14 cellular contexts compared by ENCODE assay signal in genomic region chr12:103401421-103401820, GRCh38.
DNase-seq lines count a peak whose midpoint lies in the region; ATAC-seq, FAIRE-seq and TF ChIP-seq lines count a peak whose summit lies in the region.
"Had no signal": no experiment of that assay in that cellular context is flagged by ENCODE, and none has a peak within 500 bp of the region (broad histone marks: within the 10 kb centered on the region; RNA-seq: fewer than 3 reads in every experiment).

No MANE protein-coding gene starts in this region.

- H3K4me3 Mint-ChIP-seq in HFFc6 = no peak overlapping the region
- H3K4me3 Mint-ChIP-seq: activated naive CD8-positive, alpha-beta T cell treated with anti-CD3 and anti-CD28 coated beads, Interleukin-2, amount 10 ng/mL, durations not matched to agents 7 days and 5 days; CD4-positive, CD25-positive, alpha-beta regulatory T cell had no signal

- 0 out of 2 replicates have a peak, but pooled peaks have one; percentile 17 for TF ChIP-seq RAD21 in GM12878 (IDR thresholded peaks at IDR 0.05; ENCODE audit: insufficient read depth, low read depth, low read length)

- DNase-seq in DMS53 (lab: John Stamatoyannopoulos, UW) = peak; percentile 85
- peak; percentile 80 for DNase-seq in NCI-H146 (lab: John Stamatoyannopoulos, UW)
- no peak for DNase-seq in GM12878 (ENCODE audit: low read depth, low spot score)
- DNase-seq in upper lobe of right lung = no peak
- DNase-seq in HFFc6 = no peak
- no peak for DNase-seq in UCSD-AML1 (lab: John Stamatoyannopoulos, UW; ENCODE audit: unreplicated experiment)
- no peak for DNase-seq in NCI-H82 (lab: John Stamatoyannopoulos, UW)
- DNase-seq: activated naive CD8-positive, alpha-beta T cell treated with anti-CD3 and anti-CD28 coated beads, Interleukin-2, amount 10 ng/mL, durations not matched to agents 7 days and 5 days; CD4-positive, CD25-positive, alpha-beta regulatory T cell; dermis blood vessel endothelial cell; mesenchymal stem cell; NCI-H526 treated with DMSO at 0.1 percent for 48 hours; posterior cingulate gyrus had no signal

- POLR2A ChIA-PET in GM12878 (lab: Charles Lee) = no interaction called here

- SMC1A ChIA-PET in GM12878 (lab: Charles Lee; ENCODE audit: uncharacterized antibody, unreplicated experiment) = interaction anchor here (0.9 to 2.0 kb wide), 4 partner anchors 11 to 147 kb away, joined by 3 to 7 read pairs (median 5); no protein-coding TSS in a partner anchor

- TF ChIP-seq POLR2A in GM12878 (IDR thresholded peaks at IDR 0.05; ENCODE audit: low read depth, low read length) = no peak

- no peaks in the 10 kb centered on the region for H3K4me1 Mint-ChIP-seq in HFFc6 (ENCODE audit: low read depth)
- H3K4me1 Mint-ChIP-seq: activated naive CD8-positive, alpha-beta T cell treated with anti-CD3 and anti-CD28 coated beads, Interleukin-2, amount 10 ng/mL, durations not matched to agents 7 days and 5 days had no signal

- no peaks in the 10 kb centered on the region for H3K36me3 Mint-ChIP-seq in HFFc6 (ENCODE audit: low read depth)
- H3K36me3 Mint-ChIP-seq: activated naive CD8-positive, alpha-beta T cell treated with anti-CD3 and anti-CD28 coated beads, Interleukin-2, amount 10 ng/mL, durations not matched to agents 7 days and 5 days had no signal

- 86% methylated on average over 3 of the region's 3 CpGs for WGBS in GM12878 (ENCODE audit: insufficient coverage, insufficient replicate concordance, low lambda C conversion rate, missing lambda C conversion rate)

- FAIRE-seq in GM12878 (lab: Jason Lieb, UNC) = no peak

- intact Hi-C loops in GM12878 (cut with micrococcal nuclease; ENCODE audit: unreplicated experiment) (no loop called here), upper lobe of right lung (cut with DNase I) (no loop called here)

- ATAC-seq in GM12878 (no peak), upper lobe of right lung (no peak)

- no peak overlapping the region for H3K27ac Mint-ChIP-seq in HFFc6
- H3K27ac Mint-ChIP-seq: activated naive CD8-positive, alpha-beta T cell treated with anti-CD3 and anti-CD28 coated beads, Interleukin-2, amount 10 ng/mL, durations not matched to agents 7 days and 5 days; CD4-positive, CD25-positive, alpha-beta regulatory T cell had no signal

- no peaks in the 10 kb centered on the region for H3K79me2 ChIP-seq in GM12878 (ENCODE audit: control insufficient read depth, insufficient read depth, low read length)

- peaks cover 50% of the 10 kb centered on the region for H3K9me3 Mint-ChIP-seq in HFFc6

- H3K36me3 ChIP-seq in GM12878 (ENCODE audit: control insufficient read depth in 2 of 2, insufficient read depth in 2 of 2, low read length in 1 of 2) = peaks cover 0 to 1% of the 10 kb centered on the region in 2 experiments; a peak in 1 of 4 replicates
- H3K36me3 ChIP-seq in upper lobe of right lung = no peaks in the 10 kb centered on the region

- no peak overlapping the region for H3K4me2 ChIP-seq in GM12878 (ENCODE audit: control insufficient read depth, insufficient read depth)

- in situ Hi-C loops in GM12878 (cut with MboI) = no loop called here

- RAD21 ChIA-PET in GM12878 (lab: Charles Lee; ENCODE audit: unreplicated experiment) = no interaction called here

- no peak overlapping the region for H2AFZ ChIP-seq in GM12878 (ENCODE audit: control insufficient read depth, low read depth, low read length)

- TF ChIP-seq CTCF in 22Rv1 (IDR thresholded peaks at IDR 0.05) (0 out of 2 replicates have a peak, but pooled peaks have one; percentile 21), GM12878 (IDR thresholded peaks at IDR 0.05 in 2 of 3, conservative IDR thresholded peaks at IDR 0.05 in 1 of 3; ENCODE audit: control insufficient read depth in 2 of 3, extremely low read depth in 1 of 3, insufficient read depth in 1 of 3, low read depth in 3 of 3, low read length in 3 of 3) (no peak), upper lobe of right lung (IDR thresholded peaks at IDR 0.05) (no peak), HFFc6 (IDR thresholded peaks at IDR 0.05) (no peak)

- peaks cover 1% of the 10 kb centered on the region; the same call in 1 of the 3 replicates for H3K9me3 ChIP-seq in GM12878 (replicated peaks; ENCODE audit: control insufficient read depth, insufficient read depth, low read length)
- no peaks in the 10 kb centered on the region for H3K9me3 ChIP-seq in upper lobe of right lung

- H3K27me3 ChIP-seq in GM12878 (replicated peaks in 1 of 2; ENCODE audit: control insufficient read depth in 2 of 2, insufficient read depth in 2 of 2, low read length in 1 of 2) (no peaks in the 10 kb centered on the region), upper lobe of right lung (no peaks in the 10 kb centered on the region)

- H3K9ac ChIP-seq in GM12878 (ENCODE audit: control insufficient read depth, insufficient read depth, low read length) = no peak overlapping the region

- CTCF ChIA-PET in GM12878 (lab: Yijun Ruan, JAX) = interaction anchor here (0.8 to 1.9 kb wide), 5 partner anchors 12 to 146 kb away, joined by 3 to 4 read pairs (median 3); no protein-coding TSS in a partner anchor

- no peak overlapping the region for H3K4me3 ChIP-seq in GM12878
- H3K4me3 ChIP-seq in upper lobe of right lung = no peak overlapping the region

- peaks cover 2% of the 10 kb centered on the region; the same call in 1 of the 2 replicates for H3K27me3 Mint-ChIP-seq in HFFc6 (ENCODE audit: insufficient read depth)
- H3K27me3 Mint-ChIP-seq: activated naive CD8-positive, alpha-beta T cell treated with anti-CD3 and anti-CD28 coated beads, Interleukin-2, amount 10 ng/mL, durations not matched to agents 7 days and 5 days; CD4-positive, CD25-positive, alpha-beta regulatory T cell had no signal

- H3K27ac ChIP-seq in 22Rv1 = no peak overlapping the region
- no peak overlapping the region for H3K27ac ChIP-seq in GM12878 (ENCODE audit: control insufficient read depth, insufficient read depth)
- H3K27ac ChIP-seq in upper lobe of right lung = no peak overlapping the region

- BruUV-seq in GM12878 (replicated peaks; lab: Mats Ljungman, UMichigan) = no TSS peak

- H3K4me1 ChIP-seq in GM12878 (ENCODE audit: control insufficient read depth, insufficient read depth, low read length) (no peaks in the 10 kb centered on the region), upper lobe of right lung (no peaks in the 10 kb centered on the region)

- no peak for TF ChIP-seq EP300 in GM12878 (IDR thresholded peaks at IDR 0.05; ENCODE audit: borderline replicate concordance in 1 of 2, control insufficient read depth in 1 of 2, low read depth in 2 of 2, low read length in 2 of 2)

- no peaks in the 10 kb centered on the region for H4K20me1 ChIP-seq in GM12878 (ENCODE audit: control insufficient read depth, insufficient read depth)

TF ChIP-seq in GM12878, 131 proteins besides CTCF, POLR2A, EP300 and RAD21:
- TF ChIP-seq DPF2 (IDR thresholded peaks at IDR 0.05) = no peak

Comparison
In these comparisons a context has a peak if more than half of its experiments do, and no peak if none do; other contexts are left out.
1. DNase-seq: peak in DMS53 (single experiment) and NCI-H146 (single experiment); none in GM12878 (single experiment), upper lobe of right lung (single experiment), HFFc6 (single experiment), UCSD-AML1 (single experiment) and NCI-H82 (single experiment).